ENCODE assay signal across 8 cellular contexts in the genomic region with DNA sequence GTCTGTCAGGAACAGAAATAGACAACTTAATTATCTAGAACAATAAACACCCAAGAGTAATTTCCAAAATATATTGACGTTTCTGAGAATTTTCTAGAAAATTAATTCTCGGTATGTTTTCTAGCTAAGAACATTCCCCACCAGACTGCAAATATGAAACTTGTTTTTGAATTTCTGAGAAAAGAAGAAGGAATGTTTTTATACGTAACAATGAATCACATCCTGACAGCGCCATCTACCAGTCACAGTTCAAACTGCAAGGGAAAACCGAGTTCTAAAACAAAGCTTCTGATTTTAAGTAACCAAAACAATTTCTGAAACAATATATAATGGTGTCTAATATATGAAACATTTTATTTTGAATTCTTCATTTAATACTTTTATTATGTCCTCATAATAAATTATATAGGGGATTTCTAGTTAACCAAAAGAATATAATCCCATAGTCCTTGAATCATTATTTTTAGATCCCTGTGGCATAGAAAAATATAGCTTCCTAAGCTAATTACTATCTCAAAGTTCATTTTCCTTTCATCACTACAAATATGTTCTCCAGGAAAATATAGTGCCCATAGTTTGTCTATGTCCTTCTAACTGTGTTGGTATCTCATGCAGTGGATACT. TPM values are rescaled to one million over a fixed set of nuclear protein-coding genes. Genes with fewer than 3 reads are reported as not detected.
DNase-seq lines count a peak whose midpoint lies in the region; ATAC-seq, FAIRE-seq and TF ChIP-seq lines count a peak whose summit lies in the region.

No MANE protein-coding gene starts in this region.

- no peak overlapping the region for H3K4me2 ChIP-seq in astrocyte (ENCODE audit: low read length)

- H2AFZ ChIP-seq in astrocyte (ENCODE audit: low read depth, low read length): no peak overlapping the region

- no peaks in the 10 kb centered on the region for H3K9me3 Mint-ChIP-seq in astrocyte (ENCODE audit: unreplicated experiment)

- H3K79me2 ChIP-seq in astrocyte (ENCODE audit: insufficient read depth, low read length): no peaks in the 10 kb centered on the region

- ATAC-seq in GM18858 (IDR thresholded peaks at IDR 0.05; ENCODE audit: unreplicated experiment): no peak
- ATAC-seq in HG03460 (IDR thresholded peaks at IDR 0.05; ENCODE audit: unreplicated experiment): no peak

- H3K36me3 Mint-ChIP-seq in astrocyte (ENCODE audit: low read depth, unreplicated experiment): no peaks in the 10 kb centered on the region

- no peak overlapping the region for H3K27ac Mint-ChIP-seq in astrocyte (ENCODE audit: unreplicated experiment)

- no peaks in the 10 kb centered on the region for H3K9me3 ChIP-seq in astrocyte (ENCODE audit: insufficient read depth, low read depth, low read length)

- DNase-seq in A172 (ENCODE audit: low spot score) (peak; percentile 49), GM06990 (ENCODE audit: extremely low read depth, insufficient read length) (no peak), NCI-H2081 treated with DMSO at 0.1 percent for 48 hours (lab: John Stamatoyannopoulos, UW) (peak; percentile 7), astrocyte (ENCODE audit: low read depth) (peak; percentile 10), left kidney (ENCODE audit: low read depth, low spot score) (peak; percentile 25), UCSD-AML1 (lab: John Stamatoyannopoulos, UW; ENCODE audit: unreplicated experiment) (no peak)

- no peaks in the 10 kb centered on the region for H3K36me3 ChIP-seq in GM06990 (ENCODE audit: control insufficient read depth, insufficient read depth, low read length)
- no peaks in the 10 kb centered on the region for H3K36me3 ChIP-seq in astrocyte (ENCODE audit: insufficient read depth, low read length)

- H3K27me3 Mint-ChIP-seq in astrocyte (ENCODE audit: low read depth, unreplicated experiment): no peaks in the 10 kb centered on the region

- TF ChIP-seq CTCF in GM06990 (IDR thresholded peaks at IDR 0.05; ENCODE audit: insufficient read depth, low read length, poor library complexity, severe bottlenecking) (peak; percentile 68), astrocyte (IDR thresholded peaks at IDR 0.05; ENCODE audit: insufficient read depth, low read depth, low read length) (peak; percentile 86)

- H3K27me3 ChIP-seq in GM06990 (replicated peaks; ENCODE audit: control insufficient read depth, insufficient read depth, low read length) (no peaks in the 10 kb centered on the region), astrocyte (ENCODE audit: insufficient read depth, low read length) (no peaks in the 10 kb centered on the region)

- no peaks in the 10 kb centered on the region for H4K20me1 ChIP-seq in astrocyte (ENCODE audit: insufficient read depth, low read length)

- no peak for FAIRE-seq in astrocyte (lab: Jason Lieb, UNC)

- H3K27ac ChIP-seq in astrocyte (ENCODE audit: low read depth, low read length): no peak overlapping the region

- H3K4me3 Mint-ChIP-seq in astrocyte (ENCODE audit: unreplicated experiment): no peak overlapping the region

- peaks cover 4% of the 10 kb centered on the region for H3K4me1 Mint-ChIP-seq in astrocyte (ENCODE audit: low read depth, unreplicated experiment)

- no peaks in the 10 kb centered on the region for H3K4me1 ChIP-seq in astrocyte (ENCODE audit: insufficient read depth, low read length)

- H3K4me3 ChIP-seq in GM06990 (replicated peaks; ENCODE audit: low read depth, low read length) (no peak overlapping the region), astrocyte (ENCODE audit: insufficient read depth, low read depth, low read length) (no peak overlapping the region)

- no peak overlapping the region for H3K9ac ChIP-seq in astrocyte (ENCODE audit: low read length)

RNA-seq across cellular contexts. Expression of a gene that starts 34.5 kb away (rescaled TPM):
- total RNA-seq in A172 (2014; rRNA removed; shearing (Covaris generic)): not detected in 2 replicates
- not detected in 2 replicates for total RNA-seq in astrocyte

Comparison
In these comparisons a context has a peak if more than half of its experiments do, and no peak if none do; other contexts are left out.
1. DNase-seq: peak in A172 (single experiment), NCI-H2081 treated with DMSO at 0.1 percent for 48 hours (single experiment), astrocyte (single experiment) and left kidney (single experiment); none in GM06990 (single experiment) and UCSD-AML1 (single experiment).